ENCODE assay signal across 21 cellular contexts in the genomic region with DNA sequence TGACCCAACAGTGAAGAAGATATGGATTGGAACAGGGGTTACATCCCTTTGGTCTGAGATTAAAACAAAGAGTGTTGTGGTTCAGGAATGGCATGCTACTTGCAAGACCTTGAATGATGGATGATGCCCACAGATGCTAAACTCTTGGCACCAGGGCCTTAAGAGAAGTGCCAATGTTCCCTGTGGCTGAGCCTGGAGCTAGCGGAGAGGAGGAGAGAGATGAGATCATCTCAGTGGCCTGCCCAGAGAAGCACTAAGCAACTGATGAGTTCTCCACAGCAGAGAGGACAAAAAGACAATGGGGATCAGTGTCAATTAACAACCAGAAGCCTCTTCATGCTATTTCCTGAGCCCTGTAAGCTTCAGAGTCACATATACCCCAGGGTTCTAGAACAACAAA.
A peak's percentile ranks its signal among the peaks of the same experiment; 100 is the strongest.
DNase-seq lines count a peak whose midpoint lies in the region; ATAC-seq and TF ChIP-seq lines count a peak whose summit lies in the region.
"Had no signal": no experiment of that assay in that cellular context is flagged by ENCODE, and none has a peak within 500 bp of the region (broad histone marks: within the 10 kb centered on the region; RNA-seq: fewer than 3 reads in every experiment).

No MANE protein-coding gene starts in this region.

- H3K9me3 ChIP-seq in adrenal gland (replicated peaks in 1 of 3) = no peaks in the 10 kb centered on the region
- H3K9me3 ChIP-seq: tibial nerve had no signal

- no peak for TF ChIP-seq POLR2A in adrenal gland (IDR thresholded peaks at IDR 0.05)

- WGBS in adrenal gland, 4 donors = 50 to 81% (median 77%) methylated on average over 1 of the region's 1 CpG

- no peaks in the 10 kb centered on the region for H3K4me1 ChIP-seq in adrenal gland (replicated peaks in 1 of 2)
- H3K4me1 ChIP-seq: tibial nerve had no signal

- no peaks in the 10 kb centered on the region for H3K36me3 ChIP-seq in adrenal gland (replicated peaks in 1 of 2)
- H3K36me3 ChIP-seq: tibial nerve, WERI-Rb-1 had no signal

- no peaks in the 10 kb centered on the region for H3K27me3 ChIP-seq in adrenal gland
- H3K27me3 ChIP-seq: body of pancreas, tibial nerve had no signal

- no peak for ATAC-seq in activated CD4-positive, CD25-positive, alpha-beta regulatory T cell treated with anti-CD3 and anti-CD28 coated beads, Interleukin-2, amount 50 U/mL, for 24 hours
- ATAC-seq in GM21786 (IDR thresholded peaks at IDR 0.05; ENCODE audit: unreplicated experiment) (no peak), GM21825 (IDR thresholded peaks at IDR 0.05; ENCODE audit: unreplicated experiment) (no peak), HG02938 (IDR thresholded peaks at IDR 0.05; ENCODE audit: unreplicated experiment) (no peak)
- ATAC-seq: body of pancreas, K562, left lobe of liver had no signal

- DNase-seq in LHCN-M2 (ENCODE audit: low read depth) = peak; percentile 65
- peak in 6 of 7 donors; percentile 22 to 61 (median 32) for DNase-seq in adrenal gland
- DNase-seq in foreskin melanocyte = peak; percentile 14
- DNase-seq in pons (ENCODE audit: low spot score) = peak; percentile 91
- DNase-seq: activated CD4-positive, alpha-beta memory T cell treated with anti-CD3 and anti-CD28 coated beads, Interleukin-2, amount 10 ng/mL, durations not matched to agents 7 days and 5 days; activated naive CD4-positive, alpha-beta T cell treated with anti-CD3 and anti-CD28 coated beads, Interleukin-2, amount 50 U/mL, for 16 hours; activated T-cell treated with anti-CD3 and anti-CD28 coated beads, Interleukin-2, amount 50 U/mL, for 24 hours; body of pancreas; cortex of kidney; MV-4-11; NCI-H187 treated with DMSO at 0.1 percent for 48 hours; NCI-H526 treated with DMSO at 0.1 percent for 48 hours; SHP77; WERI-Rb-1 had no signal

- TF ChIP-seq CTCF in adrenal gland (IDR thresholded peaks at IDR 0.05) = no peak

- intact Hi-C loops in adrenal gland (cut with DNase I) = no loop called here

- no peak overlapping the region for H3K27ac ChIP-seq in adrenal gland
- H3K27ac ChIP-seq: body of pancreas, tibial nerve, WERI-Rb-1 had no signal

- H3K4me3 ChIP-seq in adrenal gland = no peak overlapping the region
- H3K4me3 ChIP-seq: body of pancreas, K562, tibial nerve had no signal

Comparison
In these comparisons a context has a peak if more than half of its experiments do, and no peak if none do; other contexts are left out.
1. DNase-seq: peak in every context shown above with its lines; median percentile 91 in pons; 65 in LHCN-M2; 32 in adrenal gland; 14 in foreskin melanocyte.